ENCODE assay signal across 10 cellular contexts in the genomic region with DNA sequence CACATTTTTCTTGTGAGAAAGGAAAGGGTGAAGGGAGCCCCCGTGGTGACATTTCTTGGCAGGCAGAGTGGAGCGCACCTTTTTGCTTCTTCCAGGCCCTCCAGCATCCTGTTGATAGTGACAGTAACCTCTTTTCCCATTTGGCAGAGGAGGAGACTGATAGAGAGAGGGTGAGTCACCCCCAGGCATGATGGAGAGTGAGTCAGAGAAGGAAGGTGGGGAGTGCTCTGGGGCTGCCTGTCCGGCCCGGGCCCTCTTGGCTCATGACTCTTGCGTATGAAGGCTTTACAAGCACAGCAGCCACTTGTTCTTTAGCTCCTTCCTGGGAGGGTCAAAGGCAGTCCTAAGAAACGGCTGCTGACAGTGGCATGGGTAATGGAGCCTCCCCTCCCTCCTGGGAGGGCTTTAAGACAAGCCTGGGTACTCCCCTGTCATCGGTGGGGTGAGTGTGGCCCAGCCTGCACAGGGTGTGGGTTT. TPM values are rescaled to one million over a fixed set of nuclear protein-coding genes. Genes with fewer than 3 reads are reported as not detected.
DNase-seq lines count a peak whose midpoint lies in the region; ATAC-seq, FAIRE-seq and TF ChIP-seq lines count a peak whose summit lies in the region.
"Had no signal": no experiment of that assay in that cellular context is flagged by ENCODE, and none has a peak within 500 bp of the region (broad histone marks: within the 10 kb centered on the region; RNA-seq: fewer than 3 reads in every experiment).

No MANE protein-coding gene starts in this region.

- TF ChIP-seq POLR2A in A549 (IDR thresholded peaks at IDR 0.05; ENCODE audit: low read length): no peak

- H3K36me3 ChIP-seq in ascending aorta: no peaks in the 10 kb centered on the region
- H3K36me3 ChIP-seq in left lung: no peaks in the 10 kb centered on the region

- CTCF ChIA-PET in A549 (lab: Yijun Ruan, JAX): interaction anchor here (0.6 to 19.7 kb wide), 6 partner anchors 8 to 56 kb away, joined by 3 to 658 read pairs (median 3); no protein-coding TSS in a partner anchor

- ATAC-seq in A549: peak; percentile 96 to 97
- peak; percentile 92 for ATAC-seq in left lung
- no peak for ATAC-seq in GM21390 (IDR thresholded peaks at IDR 0.05; ENCODE audit: unreplicated experiment)
- no peak for ATAC-seq in GM21737 (IDR thresholded peaks at IDR 0.05; ENCODE audit: unreplicated experiment)
- no peak for ATAC-seq in HG02884 (IDR thresholded peaks at IDR 0.05; ENCODE audit: unreplicated experiment)
- ATAC-seq in HG02885 (IDR thresholded peaks at IDR 0.05; ENCODE audit: poor library complexity, unreplicated experiment): no peak

- H3K27ac ChIP-seq in A549 (peak overlapping the region; percentile 59 to 85; a peak in 5 of 6 replicates), ascending aorta (peak overlapping the region in 1 of 2 donors; percentile 51), left lung (peak overlapping the region; percentile 36 to 48)

- POLR2A ChIA-PET in A549 (lab: Yijun Ruan, JAX): no interaction called here

- H3K9me3 ChIP-seq in A549: no peaks in the 10 kb centered on the region
- H3K9me3 ChIP-seq in ascending aorta: no peaks in the 10 kb centered on the region
- no peaks in the 10 kb centered on the region for H3K9me3 ChIP-seq in left lung

- FAIRE-seq in A549 (lab: Jason Lieb, UNC): no peak

- H3K27me3 ChIP-seq in ascending aorta: no peaks in the 10 kb centered on the region
- H3K27me3 ChIP-seq in left lung: no peaks in the 10 kb centered on the region

- TF ChIP-seq CTCF in A549 (IDR thresholded peaks at IDR 0.05): no peak
- TF ChIP-seq CTCF in ascending aorta (IDR thresholded peaks at IDR 0.05): no peak
- no peak for TF ChIP-seq CTCF in left lung (IDR thresholded peaks at IDR 0.05)

- H3K4me3 ChIP-seq in A549 (no peak overlapping the region), ascending aorta (no peak overlapping the region), left lung (no peak overlapping the region)

- no peak for TF ChIP-seq EP300 in A549 (IDR thresholded peaks at IDR 0.05)

- WGBS in A549 (ENCODE audit: missing lambda C conversion rate): 0% methylated on average over 5 of the region's 7 CpGs

- peaks cover 19% of the 10 kb centered on the region for H3K4me1 ChIP-seq in A549
- no peaks in the 10 kb centered on the region for H3K4me1 ChIP-seq in ascending aorta
- peaks cover 0 to 5% of the 10 kb centered on the region in 2 donors for H3K4me1 ChIP-seq in left lung

- TF ChIP-seq RAD21 in A549 (conservative IDR thresholded peaks at IDR 0.05 in 1 of 2, IDR thresholded peaks at IDR 0.05 in 1 of 2): no peak

- intact Hi-C loops in ascending aorta (cut with DNase I): no loop called here
- intact Hi-C loops in left lung (cut with DNase I): no loop called here

- peak; percentile 75 to 85 for DNase-seq in A549 (ENCODE audit: low read depth in 1 of 2, low spot score in 1 of 2)
- DNase-seq in HK-2 (ENCODE audit: unreplicated experiment): peak; percentile 76
- peak; percentile 78 to 82 for DNase-seq in ascending aorta (ENCODE audit: low spot score in 2 of 2)
- peak in 1 of 2 donors; percentile 88 for DNase-seq in left lung
- DNase-seq: activated CD4-positive, alpha-beta T cell treated with anti-CD3 and anti-CD28 coated beads, Interleukin-2, amount 10 ng/mL, durations not matched to agents 24 days and 14 days; GDM1 had no signal

- peak overlapping the region; percentile 47 for H3K4me2 ChIP-seq in A549

TF ChIP-seq in A549, 52 proteins besides CTCF, POLR2A, EP300 and RAD21:
- TF ChIP-seq SREBF2 (IDR thresholded peaks at IDR 0.05) (no peak), JUN (IDR thresholded peaks at IDR 0.05) (0 out of 5 replicates have a peak, but pooled peaks of 1 of the 2 experiments have one; percentile 18), JUNB (IDR thresholded peaks at IDR 0.05) (peak; percentile 34; the same call in 1 of the 2 replicates), ESRRA (IDR thresholded peaks at IDR 0.05; ENCODE audit: borderline replicate concordance, low read length) (no peak), FOSL2 (IDR thresholded peaks at IDR 0.05) (peak; percentile 76), FOSL2 (CRISPR knock-in tag; IDR thresholded peaks at IDR 0.05) (peak; percentile 97), ZNF302 (CRISPR knock-in tag; IDR thresholded peaks at IDR 0.05) (no peak), NFE2L2 (conservative IDR thresholded peaks at IDR 0.05; ENCODE audit: low read length) (no peak), PBX3 (IDR thresholded peaks at IDR 0.05) (no peak), ZFP36 (IDR thresholded peaks at IDR 0.05; ENCODE audit: borderline replicate concordance, partially characterized antibody) (no peak), ATOH8 (CRISPR knock-in tag; IDR thresholded peaks at IDR 0.05; ENCODE audit: low read depth) (no peak), MAX (IDR thresholded peaks at IDR 0.05) (peak; percentile 30; the same call in 1 of the 2 replicates)

RNA-seq across cellular contexts. Expression of gene ANKRD63, which starts 16.0 kb away (rescaled TPM):
- polyA plus RNA-seq in A549 (2011; rRNA removed) (not detected in 2 replicates), A549 (2017; fragmentation: RNase III; extraction: RNeasy Plus Mini Kit Qiagen cat#74134 plus additional on column Dnase treatment) (0.08 to 0.25 TPM (median 0.10 TPM) in 3 replicates)
- 0.12 and 0.29 TPM in 2 replicates for polyA plus RNA-seq in A549 (2012; cell fraction: cytosol; rRNA removed)
- polyA plus RNA-seq in A549 (2012; cell fraction: nucleus; rRNA removed): 0.40 and 0.96 TPM in 2 replicates
- polyA minus RNA-seq in A549 (2011; rRNA and poly(A)+ RNA removed): not detected in 2 replicates
- total RNA-seq in ascending aorta (not detected), left lung (not detected)
- total RNA-seq: activated CD4-positive, alpha-beta T cell treated with anti-CD3 and anti-CD28 coated beads, Interleukin-2, amount 10 ng/mL, durations not matched to agents 24 days and 14 days had no signal

RNA-seq across cellular contexts. Expression of gene PAK6, which starts 28.0 kb away (rescaled TPM):
- polyA plus RNA-seq in A549 (2011; rRNA removed) (0.08 and 0.16 TPM in 2 replicates), A549 (2017; fragmentation: RNase III; extraction: RNeasy Plus Mini Kit Qiagen cat#74134 plus additional on column Dnase treatment) (0.05 to 0.12 TPM (median 0.10 TPM) in 3 replicates)
- 0.03 and 0.04 TPM in 2 replicates for polyA plus RNA-seq in A549 (2012; cell fraction: cytosol; rRNA removed)
- 0.10 and 0.22 TPM in 2 replicates for polyA plus RNA-seq in A549 (2012; cell fraction: nucleus; rRNA removed)
- 0.08 TPM in 1 of 2 replicates, not detected in the other for polyA minus RNA-seq in A549 (2011; rRNA and poly(A)+ RNA removed)
- total RNA-seq in ascending aorta (not detected), left lung (10 to 100 TPM in 1 of 2 donors, 1 to 10 TPM in 1; 9.0 to 14.6 TPM)

RNA-seq across cellular contexts. Expression of gene PLCB2, which starts 40.9 kb away (rescaled TPM):
- polyA plus RNA-seq in A549 (2011; rRNA removed) (0.19 and 0.30 TPM in 2 replicates), A549 (2017; fragmentation: RNase III; extraction: RNeasy Plus Mini Kit Qiagen cat#74134 plus additional on column Dnase treatment) (0.38 to 0.58 TPM (median 0.49 TPM) in 3 replicates)
- polyA plus RNA-seq in A549 (2012; cell fraction: cytosol; rRNA removed): 0.65 and 0.84 TPM in 2 replicates
- 0.98 and 1.1 TPM in 2 replicates for polyA plus RNA-seq in A549 (2012; cell fraction: nucleus; rRNA removed)
- polyA minus RNA-seq in A549 (2011; rRNA and poly(A)+ RNA removed): 0.37 TPM in 1 of 2 replicates, not detected in the other
- total RNA-seq in ascending aorta (6.9 TPM), left lung (10 to 100 TPM; 30.8 to 86.4 TPM)

RNA-seq across cellular contexts. Expression of gene INAFM2, which starts 56.6 kb away (rescaled TPM):
- 2.8 and 3.5 TPM in 2 replicates for polyA plus RNA-seq in A549 (2011; rRNA removed)
- 0.98 and 1.6 TPM in 2 replicates for polyA plus RNA-seq in A549 (2012; cell fraction: cytosol; rRNA removed)
- polyA plus RNA-seq in A549 (2012; cell fraction: nucleus; rRNA removed): 1.0 and 1.2 TPM in 2 replicates
- polyA plus RNA-seq in A549 (2017; fragmentation: RNase III; extraction: RNeasy Plus Mini Kit Qiagen cat#74134 plus additional on column Dnase treatment): 3.3 to 3.9 TPM (median 3.8 TPM) in 3 replicates
- polyA minus RNA-seq in A549 (2011; rRNA and poly(A)+ RNA removed): 0.74 and 1.2 TPM in 2 replicates
- total RNA-seq in ascending aorta: 69.8 TPM
- total RNA-seq in left lung: 10 to 100 TPM; 27.1 to 37.1 TPM

Comparison
In these comparisons a context has a peak if more than half of its experiments do, and no peak if none do; other contexts are left out.
1. ATAC-seq: peak in A549 (2 of 2) and left lung (single experiment); none in GM21390 (single experiment), GM21737 (single experiment), HG02884 (single experiment) and HG02885 (single experiment).